8 cellular contexts compared by ENCODE assay signal in the genomic region with DNA sequence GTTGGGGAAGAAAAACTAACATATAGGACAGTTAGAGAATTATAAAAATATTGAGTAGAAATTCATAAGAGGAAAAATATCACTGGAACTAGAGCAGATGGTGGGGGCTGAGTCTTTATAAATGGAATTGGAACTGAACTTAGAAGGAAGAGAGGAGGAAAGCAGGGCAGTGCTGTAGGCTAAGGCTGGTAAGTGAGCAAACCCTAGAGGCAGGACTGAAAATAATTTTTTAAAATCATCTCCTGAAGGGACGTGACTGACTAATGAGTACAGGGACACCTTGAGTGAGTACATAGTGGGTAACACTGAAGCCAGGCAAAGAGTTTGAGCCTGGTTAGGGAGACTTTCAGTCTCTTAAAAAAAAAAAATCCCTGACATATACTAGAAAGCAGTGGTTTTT.
A peak's percentile ranks its signal among the peaks of the same experiment; 100 is the strongest.
DNase-seq lines count a peak whose midpoint lies in the region; ATAC-seq and TF ChIP-seq lines count a peak whose summit lies in the region.

No MANE protein-coding gene starts in this region.

- ATAC-seq in GM18909 (IDR thresholded peaks at IDR 0.05; ENCODE audit: poor library complexity, unreplicated experiment) (peak; percentile 78), GM18520 (IDR thresholded peaks at IDR 0.05; ENCODE audit: unreplicated experiment) (no peak)

- WGBS in smooth muscle cell (ENCODE audit: low lambda C conversion rate), result 54% methylated on average over 1 of the region's 1 CpG

- H2AFZ ChIP-seq in smooth muscle cell (ENCODE audit: low read depth), result no peak overlapping the region

- TF ChIP-seq CTCF in AG04450 (IDR thresholded peaks at IDR 0.05; ENCODE audit: low read depth, low read length) (peak; percentile 39), NB4 (IDR thresholded peaks at IDR 0.05; ENCODE audit: low read depth, low read length) (peak; percentile 6), smooth muscle cell (IDR thresholded peaks at IDR 0.05; ENCODE audit: borderline replicate concordance, insufficient read depth, poor library complexity, severe bottlenecking) (no peak)

- H3K4me3 ChIP-seq in AG04450 (ENCODE audit: low read depth, low read length) (no peak overlapping the region), NB4 (ENCODE audit: low read depth, low read length) (no peak overlapping the region), smooth muscle cell (no peak overlapping the region)

- H3K9me3 ChIP-seq in AG04450 (ENCODE audit: control insufficient read depth, insufficient read depth, low read length) (no peaks in the 10 kb centered on the region), smooth muscle cell (replicated peaks; ENCODE audit: low read depth) (no peaks in the 10 kb centered on the region)

- H3K4me1 ChIP-seq in smooth muscle cell (ENCODE audit: low read depth), result no peaks in the 10 kb centered on the region

- H3K4me2 ChIP-seq in smooth muscle cell, result no peak overlapping the region

- no peak for DNase-seq in AG04450 (ENCODE audit: low read depth, low spot score)
- DNase-seq in NB4 (ENCODE audit: low read depth), result peak; percentile 49
- peak; percentile 7 to 10 for DNase-seq in erythroblast (lab: John Stamatoyannopoulos, UW)
- no peak for DNase-seq in smooth muscle cell (lab: John Stamatoyannopoulos, UW; ENCODE audit: unreplicated experiment)
- no peak for DNase-seq in NCI-H2227 (lab: John Stamatoyannopoulos, UW; ENCODE audit: unreplicated experiment)
- no peak for DNase-seq in H4 (ENCODE audit: low spot score)

- no peak overlapping the region for H3K9ac ChIP-seq in smooth muscle cell (ENCODE audit: low read depth)

- no peaks in the 10 kb centered on the region for H3K79me2 ChIP-seq in smooth muscle cell (ENCODE audit: low read depth)

- POLR2A ChIA-PET in AG04450 (lab: Yijun Ruan, JAX), result interaction anchor here (0.6 kb wide), 1 partner anchor 471 kb away, joined by 3 read pairs; no protein-coding TSS in a partner anchor

- CTCF ChIA-PET in AG04450 (lab: Charles Lee), result interaction anchor here (0.5 kb wide), 1 partner anchor 576 kb away, joined by 6 read pairs; no protein-coding TSS in a partner anchor

- H3K27ac ChIP-seq in AG04450 (ENCODE audit: low read depth, low read length) (no peak overlapping the region), smooth muscle cell (ENCODE audit: low read depth) (no peak overlapping the region)

- no peaks in the 10 kb centered on the region for H3K36me3 ChIP-seq in smooth muscle cell (ENCODE audit: low read depth)

- TF ChIP-seq POLR2A in NB4 (IDR thresholded peaks at IDR 0.05; ENCODE audit: extremely low read depth, insufficient read length) (no peak), erythroblast (IDR thresholded peaks at IDR 0.05; ENCODE audit: low read length) (no peak)

- no peaks in the 10 kb centered on the region for H4K20me1 ChIP-seq in smooth muscle cell (ENCODE audit: low read depth)

- H3K27me3 ChIP-seq in AG04450 (ENCODE audit: control insufficient read depth, insufficient read depth, low read length) (no peaks in the 10 kb centered on the region), smooth muscle cell (ENCODE audit: low read depth) (no peaks in the 10 kb centered on the region)

- no peaks in the 10 kb centered on the region for H3F3A ChIP-seq in smooth muscle cell (ENCODE audit: low read depth)

Comparison
In these comparisons a context has a peak if more than half of its experiments do, and no peak if none do; other contexts are left out.
1. DNase-seq: peak in NB4 (single experiment) and erythroblast (2 of 2); none in AG04450 (single experiment), smooth muscle cell (single experiment), NCI-H2227 (single experiment) and H4 (single experiment).